In genomic region chr21:45917241-45917640, GRCh38 we compare ENCODE assay signal across 17 cellular contexts.
DNase-seq lines count a peak whose midpoint lies in the region; ATAC-seq and TF ChIP-seq lines count a peak whose summit lies in the region.
"Had no signal": no experiment of that assay in that cellular context is flagged by ENCODE, and none has a peak within 500 bp of the region (broad histone marks: within the 10 kb centered on the region; RNA-seq: fewer than 3 reads in every experiment).

No MANE protein-coding gene starts in this region.

- 89% methylated on average over 13 of the region's 13 CpGs for WGBS in mesenchymal stem cell

- H2BK120ac ChIP-seq in mesenchymal stem cell (ENCODE audit: low read depth, low read length) = no peak overlapping the region

- H3K23ac ChIP-seq in mesenchymal stem cell (ENCODE audit: low read length in 2 of 2) = no peak overlapping the region

- H2AK5ac ChIP-seq in mesenchymal stem cell (ENCODE audit: low read length, severe bottlenecking) = no peak overlapping the region

- H3K18ac ChIP-seq in mesenchymal stem cell (ENCODE audit: low read depth in 1 of 2, low read length in 2 of 2) = no peak overlapping the region

- H3K9me3 ChIP-seq in BLaER1 (no peaks in the 10 kb centered on the region), PC-9 (ENCODE audit: insufficient read depth, low read depth) (no peaks in the 10 kb centered on the region), HAP-1 (no peaks in the 10 kb centered on the region), mesenchymal stem cell (ENCODE audit: control insufficient read depth, low read length) (no peaks in the 10 kb centered on the region)
- H3K9me3 ChIP-seq in BLaER1 treated with 17β-estradiol and CSF1 and Interleukin-3, amounts not matched to agents 10 nM and 100 nM (replicated peaks in 1 of 11) = peaks cover 0 to 7% (median under 1%) of the 10 kb centered on the region in 11 experiments; a peak in 7 of 22 replicates
- H3K9me3 ChIP-seq: A549, BE2C, Caco-2 had no signal

- H2AFZ ChIP-seq in PC-9 (no peak overlapping the region), mesenchymal stem cell (ENCODE audit: low read depth, low read length) (no peak overlapping the region)

- H3K79me1 ChIP-seq in mesenchymal stem cell (replicated peaks; ENCODE audit: low read length, poor library complexity, severe bottlenecking) = no peaks in the 10 kb centered on the region

- no peaks in the 10 kb centered on the region for H3K9me2 ChIP-seq in PC-9 (ENCODE audit: insufficient read depth)

- no peaks in the 10 kb centered on the region for H3K79me2 ChIP-seq in PC-9 (ENCODE audit: low read depth)

- peaks cover 11% of the 10 kb centered on the region; the same call in 1 of the 2 replicates for H3F3A ChIP-seq in PC-9 (ENCODE audit: insufficient read depth, low read depth)

- H3K14ac ChIP-seq in mesenchymal stem cell (ENCODE audit: low read length in 2 of 2) = no peak overlapping the region

- H4K20me1 ChIP-seq in BLaER1 = no peaks in the 10 kb centered on the region
- no peaks in the 10 kb centered on the region for H4K20me1 ChIP-seq in BLaER1 treated with 17β-estradiol and CSF1 and Interleukin-3, amounts not matched to agents 10 nM and 100 nM
- H4K20me1 ChIP-seq in PC-9 (ENCODE audit: insufficient read depth) = no peaks in the 10 kb centered on the region

- peaks cover 17% of the 10 kb centered on the region; the same call in 1 of the 2 replicates for H3K36me3 ChIP-seq in BLaER1
- peaks cover 0 to 12% (median 0%) of the 10 kb centered on the region in 11 experiments; a peak in 6 of 22 replicates for H3K36me3 ChIP-seq in BLaER1 treated with 17β-estradiol and CSF1 and Interleukin-3, amounts not matched to agents 10 nM and 100 nM
- no peaks in the 10 kb centered on the region for H3K36me3 ChIP-seq in PC-9 (ENCODE audit: low read depth)
- no peaks in the 10 kb centered on the region for H3K36me3 ChIP-seq in HAP-1 (replicated peaks)
- peaks cover 0 to 3% of the 10 kb centered on the region in 2 experiments for H3K36me3 ChIP-seq in mesenchymal stem cell (ENCODE audit: control insufficient read depth in 1 of 2, insufficient read depth in 2 of 2, low read depth in 1 of 2, low read length in 2 of 2)

- no peaks in the 10 kb centered on the region for H3K9me3 Mint-ChIP-seq in nephron progenitor cell
- H3K9me3 Mint-ChIP-seq: CD8-positive, alpha-beta memory T cell; H9; HFFc6 had no signal

- no peak overlapping the region for H2BK5ac ChIP-seq in mesenchymal stem cell (ENCODE audit: low read depth, low read length, poor library complexity, severe bottlenecking)

- peak overlapping the region; percentile 56 for H3K27ac ChIP-seq in BLaER1
- peak overlapping the region in 9 of 11 experiments; percentile 6 to 77 (median 56); a peak in 16 of 22 replicates for H3K27ac ChIP-seq in BLaER1 treated with 17β-estradiol and CSF1 and Interleukin-3, amounts not matched to agents 10 nM and 100 nM
- H3K27ac ChIP-seq in PC-9 = peak overlapping the region; percentile 41; the same call in 1 of the 2 replicates
- no peak overlapping the region for H3K27ac ChIP-seq in mesenchymal stem cell (ENCODE audit: low read length, poor library complexity, severe bottlenecking)
- H3K27ac ChIP-seq: A549, HL-60 had no signal

- H3K4me1 ChIP-seq in BLaER1 = peaks cover 73% of the 10 kb centered on the region
- peaks cover 43 to 78% (median 67%) of the 10 kb centered on the region in 10 experiments for H3K4me1 ChIP-seq in BLaER1 treated with 17β-estradiol and CSF1 and Interleukin-3, amounts not matched to agents 10 nM and 100 nM
- peaks cover 36% of the 10 kb centered on the region for H3K4me1 ChIP-seq in PC-9 (replicated peaks; ENCODE audit: insufficient read depth)
- no peaks in the 10 kb centered on the region for H3K4me1 ChIP-seq in HAP-1
- H3K4me1 ChIP-seq in mesenchymal stem cell (ENCODE audit: control insufficient read depth, insufficient read depth, low read depth, low read length) = peaks cover 22% of the 10 kb centered on the region
- H3K4me1 ChIP-seq: A549, BE2C, Caco-2 had no signal

- no peak overlapping the region for H4K91ac ChIP-seq in mesenchymal stem cell (ENCODE audit: low read length)

- no TSS peak for BruUV-seq in PC-9 (replicated peaks; lab: Mats Ljungman, UMichigan)

- intact Hi-C loops in PC-9 (cut with micrococcal nuclease; ENCODE audit: unreplicated experiment) = no loop called here

- no peak for ATAC-seq in HG03039 (IDR thresholded peaks at IDR 0.05; ENCODE audit: unreplicated experiment)
- ATAC-seq: A549 had no signal

- in situ Hi-C loops in HAP-1 (cut with MboI; ENCODE audit: low sequenced_read_pairs) = no loop called here

- peaks cover 3% of the 10 kb centered on the region for H3K27me3 Mint-ChIP-seq in nephron progenitor cell (ENCODE audit: low read depth, poor library complexity)

- H3K4me3 Mint-ChIP-seq in nephron progenitor cell = no peak overlapping the region
- H3K4me3 Mint-ChIP-seq: CD8-positive, alpha-beta memory T cell; H9; HFFc6 had no signal

- no peak overlapping the region for H3K4ac ChIP-seq in mesenchymal stem cell (ENCODE audit: low read depth in 1 of 2, low read length in 2 of 2)

- no peak overlapping the region for H2BK15ac ChIP-seq in mesenchymal stem cell (ENCODE audit: low read depth, poor library complexity, severe bottlenecking)

- H3K27me3 ChIP-seq in BLaER1 (no peaks in the 10 kb centered on the region), PC-9 (ENCODE audit: insufficient read depth, low read depth) (no peaks in the 10 kb centered on the region), HAP-1 (ENCODE audit: low read depth) (no peaks in the 10 kb centered on the region), mesenchymal stem cell (ENCODE audit: control insufficient read depth in 1 of 2, insufficient read depth in 1 of 2, low read length in 2 of 2) (peaks cover 0 to 2% of the 10 kb centered on the region in 2 experiments)
- no peaks in the 10 kb centered on the region for H3K27me3 ChIP-seq in BLaER1 treated with 17β-estradiol and CSF1 and Interleukin-3, amounts not matched to agents 10 nM and 100 nM
- H3K27me3 ChIP-seq: BE2C had no signal

- peak overlapping the region; percentile 46 for H3K27ac Mint-ChIP-seq in nephron progenitor cell
- H3K27ac Mint-ChIP-seq: CD8-positive, alpha-beta memory T cell; HFFc6 had no signal

- TF ChIP-seq CTCF in PC-9 (conservative IDR thresholded peaks at IDR 0.05) (no peak), nephron progenitor cell (IDR thresholded peaks at IDR 0.05) (no peak)

- CTCF ChIA-PET in PC-9 (lab: Charles Lee) = no interaction called here

- peak overlapping the region; percentile 11 for H3K4me3 ChIP-seq in BLaER1
- 0 out of 20 replicates have a peak overlapping the region, but pooled peaks of 2 of the 10 experiments have one; percentile 9 to 44 for H3K4me3 ChIP-seq in BLaER1 treated with 17β-estradiol and CSF1 and Interleukin-3, amounts not matched to agents 10 nM and 100 nM
- H3K4me3 ChIP-seq in PC-9 = no peak overlapping the region
- no peak overlapping the region for H3K4me3 ChIP-seq in HAP-1
- no peak overlapping the region for H3K4me3 ChIP-seq in mesenchymal stem cell (ENCODE audit: insufficient read depth in 1 of 2, low read depth in 1 of 2, low read length in 2 of 2)
- H3K4me3 ChIP-seq: A549 had no signal

- no peak for DNase-seq in PC-9
- DNase-seq in nephron progenitor cell = no peak
- no peak for DNase-seq in GM19238 (ENCODE audit: insufficient read length, low spot score)
- no peak for DNase-seq in HAP-1 (ENCODE audit: low spot score in 2 of 2)
- no peak for DNase-seq in mesenchymal stem cell
- DNase-seq: BE2C; Caco-2; CD8-positive, alpha-beta memory T cell; DMS53; GOT3; H9; HFFc6 had no signal

- POLR2A ChIA-PET in PC-9 (lab: Charles Lee; ENCODE audit: unreplicated experiment) = no interaction called here

- no peaks in the 10 kb centered on the region for H3K36me3 Mint-ChIP-seq in nephron progenitor cell (ENCODE audit: low read depth)
- H3K36me3 Mint-ChIP-seq: CD8-positive, alpha-beta memory T cell had no signal

- H3K4me2 ChIP-seq in BLaER1 (peak overlapping the region; percentile 77), PC-9 (peak overlapping the region; percentile 56), mesenchymal stem cell (ENCODE audit: low read length, poor library complexity, severe bottlenecking) (no peak overlapping the region)
- H3K4me2 ChIP-seq in BLaER1 treated with 17β-estradiol and CSF1 and Interleukin-3, amounts not matched to agents 10 nM and 100 nM = peak overlapping the region; percentile 78 to 95 (median 86)
- H3K4me2 ChIP-seq: A549 had no signal

- H4K8ac ChIP-seq in mesenchymal stem cell (ENCODE audit: low read length) = no peak overlapping the region

- H3K4me1 Mint-ChIP-seq in nephron progenitor cell = peaks cover 52% of the 10 kb centered on the region
- H3K4me1 Mint-ChIP-seq: CD8-positive, alpha-beta memory T cell had no signal

- H3K9ac ChIP-seq in BLaER1 (no peak overlapping the region), mesenchymal stem cell (ENCODE audit: low read length) (no peak overlapping the region)
- peak overlapping the region in 7 of 11 experiments; percentile 10 to 59 (median 44); a peak in 8 of 22 replicates for H3K9ac ChIP-seq in BLaER1 treated with 17β-estradiol and CSF1 and Interleukin-3, amounts not matched to agents 10 nM and 100 nM

- no peak overlapping the region for H2BK12ac ChIP-seq in mesenchymal stem cell (ENCODE audit: low read length in 2 of 2)

Comparison
In these comparisons a context has a peak if more than half of its experiments do, and no peak if none do; other contexts are left out.
1. H3K9ac ChIP-seq: peak in BLaER1 treated with 17β-estradiol and CSF1 and Interleukin-3, amounts not matched to agents 10 nM and 100 nM (7 of 11); none in BLaER1 (single experiment) and mesenchymal stem cell (single experiment).